8 cellular contexts compared by ENCODE assay signal in the genomic region with DNA sequence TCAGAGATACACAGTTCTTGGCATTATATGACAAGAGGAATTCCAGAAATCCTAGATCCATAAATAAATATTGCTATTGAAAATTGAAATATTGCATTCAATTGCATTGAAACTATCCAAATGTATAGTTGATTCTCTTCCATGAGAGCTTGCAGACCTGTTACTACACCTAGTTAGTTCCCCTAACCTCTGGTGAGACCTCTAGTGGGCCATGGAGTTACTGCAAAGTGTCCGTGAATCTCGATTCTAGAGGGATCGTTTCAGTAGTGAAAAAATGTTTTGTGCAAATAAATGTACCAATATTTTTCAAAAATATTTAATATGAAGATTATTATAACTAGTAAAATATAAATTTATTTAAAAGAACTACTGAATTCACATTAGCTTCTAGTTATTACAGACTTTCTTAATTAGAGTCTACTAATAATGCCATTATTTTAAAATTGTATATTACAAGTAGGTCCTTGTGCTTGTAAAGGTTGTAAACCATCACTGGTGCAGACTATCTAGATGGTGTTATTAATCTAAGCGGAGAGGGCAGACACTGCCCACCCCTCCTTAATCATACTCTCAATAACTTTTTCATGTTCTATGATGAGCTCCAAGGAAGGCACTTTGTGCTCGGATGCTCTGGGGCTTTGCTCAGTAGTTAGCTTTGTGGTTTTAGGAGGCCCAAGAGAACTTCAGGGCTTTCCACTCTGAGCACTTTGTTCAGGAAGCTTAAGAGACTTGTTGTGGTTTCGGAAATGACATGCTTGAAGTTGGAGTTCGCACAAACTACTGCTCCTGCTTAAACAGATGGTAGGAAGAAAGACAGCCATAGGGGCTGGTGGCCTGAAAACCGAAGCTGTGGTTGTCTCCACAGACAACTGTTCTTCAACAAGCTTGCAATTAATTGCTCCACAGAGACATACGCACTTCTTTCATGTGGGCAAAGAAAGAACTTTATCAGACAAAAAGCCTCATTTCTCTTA. TPM values are rescaled to one million over a fixed set of nuclear protein-coding genes. Genes with fewer than 3 reads are reported as not detected.
DNase-seq lines count a peak whose midpoint lies in the region; ATAC-seq and TF ChIP-seq lines count a peak whose summit lies in the region.

No MANE protein-coding gene starts in this region.

- ATAC-seq in GM18505 (IDR thresholded peaks at IDR 0.05; ENCODE audit: unreplicated experiment) (peak; percentile 85), HG02981 (IDR thresholded peaks at IDR 0.05; ENCODE audit: unreplicated experiment) (peak; percentile 82)
- ATAC-seq in effector memory CD8-positive, alpha-beta T cell (replicated peaks), result peak; percentile 82

- H3K4me1 Mint-ChIP-seq in activated CD4-positive, alpha-beta memory T cell treated with anti-CD3 and anti-CD28 coated beads for 36 hours (ENCODE audit: low read depth), result peaks cover 56% of the 10 kb centered on the region
- peaks cover 4 to 14% of the 10 kb centered on the region in 2 donors for H3K4me1 Mint-ChIP-seq in effector memory CD8-positive, alpha-beta T cell (ENCODE audit: low read depth in 2 of 2)

- TF ChIP-seq CTCF in neural cell (IDR thresholded peaks at IDR 0.05; ENCODE audit: poor library complexity, severe bottlenecking) (peak; percentile 55), uterus (IDR thresholded peaks at IDR 0.05) (peak in 2 of 4 experiments; percentile 17 to 48)

- H3K79me2 ChIP-seq in neural cell (replicated peaks; ENCODE audit: insufficient read depth, low read length), result no peaks in the 10 kb centered on the region

- POLR2A ChIA-PET in activated CD4-positive, alpha-beta memory T cell treated with anti-CD3 and anti-CD28 coated beads for 36 hours (lab: Charles Lee), result interaction anchor here (0.6 to 4.1 kb wide), 10 partner anchors 25 to 281 kb away, joined by 3 to 26 read pairs (median 4); a partner anchor contains a TSS

- H3K27me3 ChIP-seq in neural cell (ENCODE audit: insufficient read depth, low read depth, low read length), result no peaks in the 10 kb centered on the region
- H3K27me3 ChIP-seq in uterus, result no peaks in the 10 kb centered on the region

- no peaks in the 10 kb centered on the region for H3K9me3 Mint-ChIP-seq in activated CD4-positive, alpha-beta memory T cell treated with anti-CD3 and anti-CD28 coated beads for 36 hours
- H3K9me3 Mint-ChIP-seq in effector memory CD8-positive, alpha-beta T cell, result no peaks in the 10 kb centered on the region

- no peaks in the 10 kb centered on the region for H4K20me1 ChIP-seq in neural cell (ENCODE audit: insufficient read depth)

- no peak overlapping the region for H3K4me2 ChIP-seq in neural cell (ENCODE audit: low read length)

- no peaks in the 10 kb centered on the region for H3K9me3 ChIP-seq in neural cell (ENCODE audit: low read length)
- H3K9me3 ChIP-seq in uterus, result no peaks in the 10 kb centered on the region

- H3K36me3 Mint-ChIP-seq in activated CD4-positive, alpha-beta memory T cell treated with anti-CD3 and anti-CD28 coated beads for 36 hours, result peaks cover 4% of the 10 kb centered on the region
- H3K36me3 Mint-ChIP-seq in effector memory CD8-positive, alpha-beta T cell (ENCODE audit: insufficient read depth), result no peaks in the 10 kb centered on the region

- H3K9ac ChIP-seq in neural cell (ENCODE audit: low read length), result no peak overlapping the region

- no peak overlapping the region for H2AFZ ChIP-seq in neural cell (ENCODE audit: low read depth, low read length)

- H3K27ac Mint-ChIP-seq in activated CD4-positive, alpha-beta memory T cell treated with anti-CD3 and anti-CD28 coated beads for 36 hours, result peak overlapping the region; percentile 90
- H3K27ac Mint-ChIP-seq in effector memory CD8-positive, alpha-beta T cell, result peak overlapping the region; percentile 62 to 83

- CTCF ChIA-PET in activated CD4-positive, alpha-beta memory T cell treated with anti-CD3 and anti-CD28 coated beads for 36 hours (lab: Charles Lee), result interaction anchor here (0.6 to 3.6 kb wide), 96 partner anchors 8 to 741 kb away, joined by 3 to 45 read pairs (median 4); a partner anchor contains a TSS

- H3F3A ChIP-seq in neural cell (ENCODE audit: insufficient read depth, low read length, poor library complexity, severe bottlenecking), result no peaks in the 10 kb centered on the region

- no peak for TF ChIP-seq EP300 in neural cell (conservative IDR thresholded peaks at IDR 0.05; ENCODE audit: poor library complexity, severe bottlenecking)

- H3K36me3 ChIP-seq in neural cell (ENCODE audit: insufficient read depth, low read length) (no peaks in the 10 kb centered on the region), uterus (no peaks in the 10 kb centered on the region)

- H3K4me3 Mint-ChIP-seq in activated CD4-positive, alpha-beta memory T cell treated with anti-CD3 and anti-CD28 coated beads for 36 hours, result peak overlapping the region; percentile 62
- peak overlapping the region; percentile 53 to 56 for H3K4me3 Mint-ChIP-seq in effector memory CD8-positive, alpha-beta T cell

- H3K4me3 ChIP-seq in neural cell (ENCODE audit: low read length) (no peak overlapping the region), uterus (no peak overlapping the region)

- DNase-seq in AG20443 (ENCODE audit: low spot score), result peak; percentile 56
- DNase-seq in NCI-H460 (ENCODE audit: extremely low read depth, low read depth), result peak; percentile 40
- peak; percentile 80 for DNase-seq in activated CD4-positive, alpha-beta memory T cell treated with anti-CD3 and anti-CD28 coated beads for 36 hours
- peak; percentile 55 to 68 (median 58) for DNase-seq in effector memory CD8-positive, alpha-beta T cell
- DNase-seq in uterus, result no peak

- H3K27ac ChIP-seq in neural cell (ENCODE audit: low read length), result no peak overlapping the region
- H3K27ac ChIP-seq in uterus, result no peak overlapping the region

- H3K4me1 ChIP-seq in uterus, result no peaks in the 10 kb centered on the region

- intact Hi-C loops in activated CD4-positive, alpha-beta memory T cell treated with anti-CD3 and anti-CD28 coated beads for 36 hours (cut with micrococcal nuclease), result loop anchor here (1.0 to 5.0 kb wide), 10 partner anchors 70 to 756 kb away; a partner anchor contains a TSS
- intact Hi-C loops in uterus (cut with DNase I; ENCODE audit: low total_unique reads), result no loop called here

- no peak for TF ChIP-seq POLR2A in GM18505 (IDR thresholded peaks at IDR 0.05; ENCODE audit: borderline replicate concordance, extremely low read depth, insufficient read depth, insufficient read length)
- TF ChIP-seq POLR2A in uterus (IDR thresholded peaks at IDR 0.05), result no peak

- TF ChIP-seq RAD21 in neural cell (conservative IDR thresholded peaks at IDR 0.05), result peak; percentile 31

- H3K9me2 ChIP-seq in neural cell (ENCODE audit: insufficient read depth, low read length), result no peaks in the 10 kb centered on the region

- no peaks in the 10 kb centered on the region for H3K27me3 Mint-ChIP-seq in activated CD4-positive, alpha-beta memory T cell treated with anti-CD3 and anti-CD28 coated beads for 36 hours
- H3K27me3 Mint-ChIP-seq in effector memory CD8-positive, alpha-beta T cell, result peaks cover 0 to 14% of the 10 kb centered on the region in 2 donors

TF ChIP-seq in neural cell, 6 proteins besides CTCF, POLR2A, EP300 and RAD21:
- TF ChIP-seq MXI1 (conservative IDR thresholded peaks at IDR 0.05; ENCODE audit: poor library complexity, severe bottlenecking), result no peak
- peak; percentile 45 for TF ChIP-seq SMC3 (conservative IDR thresholded peaks at IDR 0.05; ENCODE audit: poor library complexity)
TF ChIP-seq in neural cell: peak in this region for 1.

RNA-seq across cellular contexts. Expression of a gene that starts 42.8 kb away (rescaled TPM):
- total RNA-seq in NCI-H460 (2014; rRNA removed; shearing (Covaris generic)), result not detected in 2 replicates
- not detected in 2 replicates for polyA plus RNA-seq in NCI-H460 (2014; cell fraction: nucleus; rRNA removed)
- 10 to 100 TPM; 65.1 to 67.0 TPM for total RNA-seq in activated CD4-positive, alpha-beta memory T cell treated with anti-CD3 and anti-CD28 coated beads for 36 hours
- polyA plus RNA-seq in neural cell, result not detected in 2 replicates
- polyA minus RNA-seq in neural cell, result not detected in 2 replicates
- not detected for total RNA-seq in uterus

Comparison
In these comparisons a context has a peak if more than half of its experiments do, and no peak if none do; other contexts are left out.
1. DNase-seq: peak in AG20443 (single experiment), NCI-H460 (single experiment), activated CD4-positive, alpha-beta memory T cell treated with anti-CD3 and anti-CD28 coated beads for 36 hours (single experiment) and effector memory CD8-positive, alpha-beta T cell (3 of 3); none in uterus (0 of 2).
2. RNA of a gene that starts 42.8 kb away (total RNA-seq): 65.1 to 67.0 TPM in activated CD4-positive, alpha-beta memory T cell treated with anti-CD3 and anti-CD28 coated beads for 36 hours; not detected in NCI-H460 and not detected in uterus; every median in the first group is over 10 times any median in the second.
3. Peak in every context shown above with its lines, with median percentiles within 50 percentile points of each other: ATAC-seq.